Comparison of ENCODE assay signal across 20 cellular contexts in the genomic region with DNA sequence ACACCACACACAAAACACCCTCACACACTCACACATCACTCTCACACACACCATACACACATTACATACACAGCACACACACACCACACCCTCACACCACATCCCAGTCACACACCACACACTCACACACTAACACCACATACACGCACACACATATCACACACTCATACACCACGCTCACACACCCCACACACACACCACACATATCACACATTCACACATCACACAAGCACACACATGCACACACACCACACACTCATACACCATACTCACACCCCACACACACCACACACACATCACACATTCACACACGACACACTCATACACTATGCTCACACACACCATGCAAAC. TPM values are rescaled to one million over a fixed set of nuclear protein-coding genes. Genes with fewer than 3 reads are reported as not detected.
DNase-seq lines count a peak whose midpoint lies in the region; ATAC-seq and TF ChIP-seq lines count a peak whose summit lies in the region.
"Had no signal": no experiment of that assay in that cellular context is flagged by ENCODE, and none has a peak within 500 bp of the region (broad histone marks: within the 10 kb centered on the region; RNA-seq: fewer than 3 reads in every experiment).

No MANE protein-coding gene starts in this region.

- H3K79me1 ChIP-seq in IMR-90 (ENCODE audit: low read depth in 1 of 2, low read length in 2 of 2): no peaks in the 10 kb centered on the region

- no peak overlapping the region for H2AK5ac ChIP-seq in IMR-90 (ENCODE audit: low read depth, low read length)

- no peak overlapping the region for H3K4ac ChIP-seq in IMR-90 (ENCODE audit: low read depth, low read length)

- POLR2A ChIA-PET in IMR-90 (lab: Charles Lee; ENCODE audit: unreplicated experiment): no interaction called here

- H2BK5ac ChIP-seq in IMR-90 (ENCODE audit: low read depth, low read length, poor library complexity, severe bottlenecking): peak overlapping the region; percentile 93

- no TSS peak for BruUV-seq in IMR-90 (replicated peaks; lab: Mats Ljungman, UMichigan)

- no peak overlapping the region for H3K23ac ChIP-seq in IMR-90 (ENCODE audit: low read depth, low read length)

- H3K4me3 ChIP-seq in BLaER1 (peak overlapping the region; percentile 69), IMR-90 (ENCODE audit: insufficient read depth, low read depth, low read length) (no peak overlapping the region), iPS-18c (ENCODE audit: insufficient read depth, low read depth, low read length) (peak overlapping the region; percentile 41; the same call in 1 of the 2 replicates), sigmoid colon (peak overlapping the region in 3 of 4 donors; percentile 47 to 68 (median 67))
- H3K4me3 ChIP-seq: GM23248, MG63 had no signal

- H3K9me1 ChIP-seq in IMR-90 (ENCODE audit: insufficient read depth, low read length): peaks cover 6% of the 10 kb centered on the region; the same call in 1 of the 2 replicates

- no peak overlapping the region for H3K27ac ChIP-seq in BLaER1
- H3K27ac ChIP-seq in IMR-90 (ENCODE audit: insufficient read depth, low read length): no peak overlapping the region
- no peak overlapping the region for H3K27ac ChIP-seq in sigmoid colon
- H3K27ac ChIP-seq: coronary artery, GM23248, pancreas had no signal

- TF ChIP-seq POLR2A in IMR-90 (IDR thresholded peaks at IDR 0.05; ENCODE audit: low read depth, low read length) (no peak), sigmoid colon (IDR thresholded peaks at IDR 0.05) (no peak)

- no peak overlapping the region for H4K8ac ChIP-seq in IMR-90 (ENCODE audit: low read depth in 2 of 2, low read length in 2 of 2)

- H2AFZ ChIP-seq in IMR-90 (replicated peaks; ENCODE audit: low read length, poor library complexity): no peak overlapping the region
- H2AFZ ChIP-seq: GM23248 had no signal

- H2BK20ac ChIP-seq in IMR-90 (ENCODE audit: low read depth, low read length): no peak overlapping the region

- H3K9ac ChIP-seq in BLaER1 (no peak overlapping the region), IMR-90 (ENCODE audit: low read depth, low read length) (no peak overlapping the region)
- H3K9ac ChIP-seq: GM23248 had no signal

- TF ChIP-seq RAD21 in IMR-90 (IDR thresholded peaks at IDR 0.05; ENCODE audit: low read length): no peak

- H3K4me2 ChIP-seq in BLaER1 (no peak overlapping the region; the same call in 1 of the 2 replicates), IMR-90 (ENCODE audit: low read depth, low read length) (no peak overlapping the region)

- dilution Hi-C loops in IMR-90 (cut with HindIII; ENCODE audit: low sequenced_read_pairs, unreplicated experiment): no loop called here

- H2BK15ac ChIP-seq in IMR-90 (ENCODE audit: low read depth, low read length): no peak overlapping the region

- H4K91ac ChIP-seq in IMR-90 (ENCODE audit: insufficient read depth, low read depth, low read length): no peak overlapping the region

- no peak overlapping the region for H2AK9ac ChIP-seq in IMR-90 (replicated peaks; ENCODE audit: low read depth, low read length, poor library complexity)

- no peak overlapping the region for H3K56ac ChIP-seq in IMR-90 (ENCODE audit: extremely low read depth, insufficient read depth, low read length)

- no peak overlapping the region for H4K5ac ChIP-seq in IMR-90 (ENCODE audit: low read depth, low read length)

- WGBS in IMR-90 (ENCODE audit: extremely low coverage in 2 of 2, insufficient read length in 1 of 2), 2 experiments: 100% methylated on average over 2 of the region's 3 CpGs
- WGBS in sigmoid colon, 2 donors: 93 to 96% methylated on average over 3 of the region's 3 CpGs

- TF ChIP-seq CTCF in IMR-90 (conservative IDR thresholded peaks at IDR 0.05; ENCODE audit: low read depth, low read length) (no peak), sigmoid colon (IDR thresholded peaks at IDR 0.05) (no peak)

- no peak overlapping the region for H2BK120ac ChIP-seq in IMR-90 (ENCODE audit: low read depth, low read length)

- DNase-seq in IMR-90 (no peak), sigmoid colon (no peak), hippocampal formation (lab: John Stamatoyannopoulos, UW) (no peak), NCI-H128 (lab: John Stamatoyannopoulos, UW; ENCODE audit: unreplicated experiment) (no peak), putamen (ENCODE audit: low spot score) (no peak)
- DNase-seq: activated T-cell treated with anti-CD3 and anti-CD28 coated beads for 4 hours; DMS79; effector memory CD4-positive, alpha-beta T cell; kidney glomerular epithelial cell; MG63; NCI-H187 treated with DMSO at 0.1 percent for 48 hours; T1000 had no signal

- in situ Hi-C loops in IMR-90 (cut with MboI; ENCODE audit: low sequenced_read_pairs): no loop called here

- no peak overlapping the region for H3K14ac ChIP-seq in IMR-90 (replicated peaks; ENCODE audit: low read depth, low read length)

- H3K36me3 ChIP-seq in BLaER1 (no peaks in the 10 kb centered on the region), IMR-90 (ENCODE audit: control insufficient read depth, insufficient read depth, low read length) (no peaks in the 10 kb centered on the region), sigmoid colon (no peaks in the 10 kb centered on the region)
- H3K36me3 ChIP-seq: MG63, pancreas had no signal

- H3K27me3 ChIP-seq in BLaER1 (peaks cover 45% of the 10 kb centered on the region), IMR-90 (ENCODE audit: control insufficient read depth, insufficient read depth, low read length) (peaks cover 28% of the 10 kb centered on the region), sigmoid colon (no peaks in the 10 kb centered on the region)

- H3K4me1 ChIP-seq in BLaER1: peaks cover 8% of the 10 kb centered on the region
- H3K4me1 ChIP-seq in IMR-90 (ENCODE audit: control insufficient read depth, insufficient read depth, low read length): no peaks in the 10 kb centered on the region
- peaks cover 0 to 32% (median 22%) of the 10 kb centered on the region in 4 donors for H3K4me1 ChIP-seq in sigmoid colon

- CTCF ChIA-PET in IMR-90 (lab: Yijun Ruan, JAX): no interaction called here

- no peak for TF ChIP-seq EP300 in sigmoid colon (IDR thresholded peaks at IDR 0.05)

- no peak overlapping the region for H3K18ac ChIP-seq in IMR-90 (ENCODE audit: low read depth, low read length)

- intact Hi-C loops in IMR-90 (cut with micrococcal nuclease) (no loop called here), sigmoid colon (cut with DNase I) (loop anchor here (2.0 to 5.0 kb wide), 3 partner anchors 69 to 1516 kb away; a partner anchor contains a TSS)

- no peak for ATAC-seq in IMR-90 (ENCODE audit: low read depth)

- H4K20me1 ChIP-seq in BLaER1: peaks cover 20% of the 10 kb centered on the region
- H4K20me1 ChIP-seq in IMR-90 (ENCODE audit: insufficient read depth, low read length): peaks cover 7% of the 10 kb centered on the region; the same call in 1 of the 2 replicates

- peaks cover 1% of the 10 kb centered on the region; the same call in 1 of the 2 replicates for H3K9me3 ChIP-seq in BLaER1
- no peaks in the 10 kb centered on the region for H3K9me3 ChIP-seq in IMR-90 (ENCODE audit: control insufficient read depth, insufficient read depth, low read length)
- no peaks in the 10 kb centered on the region for H3K9me3 ChIP-seq in iPS-18c (ENCODE audit: control insufficient read depth, insufficient read depth, low read length)
- H3K9me3 ChIP-seq in sigmoid colon: no peaks in the 10 kb centered on the region
- H3K9me3 ChIP-seq: pancreas had no signal

TF ChIP-seq in IMR-90, 13 proteins besides CTCF, POLR2A, EP300 and RAD21:
- no peak for TF ChIP-seq MAZ (IDR thresholded peaks at IDR 0.05; ENCODE audit: borderline replicate concordance, low read depth, low read length)
- TF ChIP-seq BHLHE40 (IDR thresholded peaks at IDR 0.05; ENCODE audit: low read depth, low read length): no peak
- no peak for TF ChIP-seq CHD1 (IDR thresholded peaks at IDR 0.05; ENCODE audit: low read depth, low read length)
- no peak for TF ChIP-seq NFE2L2 (IDR thresholded peaks at IDR 0.05; ENCODE audit: low read depth, low read length)
- TF ChIP-seq FOS (IDR thresholded peaks at IDR 0.05; ENCODE audit: low read depth, low read length): no peak
- TF ChIP-seq MAFK (IDR thresholded peaks at IDR 0.05; ENCODE audit: low read depth, low read length): no peak
- no peak for TF ChIP-seq MXI1 (IDR thresholded peaks at IDR 0.05; ENCODE audit: borderline replicate concordance, low read depth, low read length)
- no peak for TF ChIP-seq RCOR1 (IDR thresholded peaks at IDR 0.05; ENCODE audit: insufficient replicate concordance, low read length)
- no peak for TF ChIP-seq CEBPB (IDR thresholded peaks at IDR 0.05; ENCODE audit: low read depth, low read length)
- no peak for TF ChIP-seq SMC3 (IDR thresholded peaks at IDR 0.05; ENCODE audit: low read depth, low read length)
- TF ChIP-seq, protein P1, sequence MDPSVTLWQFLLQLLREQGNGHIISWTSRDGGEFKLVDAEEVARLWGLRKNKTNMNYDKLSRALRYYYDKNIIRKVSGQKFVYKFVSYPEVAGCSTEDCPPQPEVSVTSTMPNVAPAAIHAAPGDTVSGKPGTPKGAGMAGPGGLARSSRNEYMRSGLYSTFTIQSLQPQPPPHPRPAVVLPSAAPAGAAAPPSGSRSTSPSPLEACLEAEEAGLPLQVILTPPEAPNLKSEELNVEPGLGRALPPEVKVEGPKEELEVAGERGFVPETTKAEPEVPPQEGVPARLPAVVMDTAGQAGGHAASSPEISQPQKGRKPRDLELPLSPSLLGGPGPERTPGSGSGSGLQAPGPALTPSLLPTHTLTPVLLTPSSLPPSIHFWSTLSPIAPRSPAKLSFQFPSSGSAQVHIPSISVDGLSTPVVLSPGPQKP (IDR thresholded peaks at IDR 0.05; ENCODE audit: borderline replicate concordance, low read depth, low read length): no peak
- no peak for TF ChIP-seq RFX5 (IDR thresholded peaks at IDR 0.05; ENCODE audit: low read depth, low read length)
- TF ChIP-seq, protein P2, sequence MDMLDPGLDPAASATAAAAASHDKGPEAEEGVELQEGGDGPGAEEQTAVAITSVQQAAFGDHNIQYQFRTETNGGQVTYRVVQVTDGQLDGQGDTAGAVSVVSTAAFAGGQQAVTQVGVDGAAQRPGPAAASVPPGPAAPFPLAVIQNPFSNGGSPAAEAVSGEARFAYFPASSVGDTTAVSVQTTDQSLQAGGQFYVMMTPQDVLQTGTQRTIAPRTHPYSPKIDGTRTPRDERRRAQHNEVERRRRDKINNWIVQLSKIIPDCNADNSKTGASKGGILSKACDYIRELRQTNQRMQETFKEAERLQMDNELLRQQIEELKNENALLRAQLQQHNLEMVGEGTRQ (IDR thresholded peaks at IDR 0.05; ENCODE audit: low read depth, low read length): no peak

RNA-seq across cellular contexts. Expression of a gene that starts 0.5 kb away (rescaled TPM):
- total RNA-seq in IMR-90 (2012; rRNA removed): not detected in 2 replicates
- polyA plus RNA-seq in IMR-90 (2012; rRNA removed): not detected in 2 replicates
- 0.04 TPM in 1 of 2 replicates, not detected in the other for polyA plus RNA-seq in IMR-90 (2012; cell fraction: cytosol; rRNA removed)
- not detected in 2 replicates for polyA plus RNA-seq in IMR-90 (2012; cell fraction: nucleus; rRNA removed; ENCODE audit: low replicate concordance)
- total RNA-seq in sigmoid colon: 1 to 10 TPM; 3.6 to 5.5 (median 5.0) TPM
- polyA plus RNA-seq in sigmoid colon: under 1 TPM; under 0.01 to 0.23 (median 0.22) TPM
- total RNA-seq: epithelial cell of proximal tubule, GM23248, HT1080 had no signal
- polyA plus RNA-seq: AG04450, GM23248 had no signal
